Comparison of ENCODE assay signal across 22 cellular contexts in genomic region chr13:79282976-79283375, GRCh38.
DNase-seq lines count a peak whose midpoint lies in the region; ATAC-seq and TF ChIP-seq lines count a peak whose summit lies in the region.
"Had no signal": no experiment of that assay in that cellular context is flagged by ENCODE, and none has a peak within 500 bp of the region (broad histone marks: within the 10 kb centered on the region; RNA-seq: fewer than 3 reads in every experiment).

No MANE protein-coding gene starts in this region.

- H3K9me2 ChIP-seq in MM.1S (replicated peaks; ENCODE audit: insufficient read depth, low read length), result no peaks in the 10 kb centered on the region

- no peak overlapping the region for H2BK20ac ChIP-seq in IMR-90 (ENCODE audit: low read depth, low read length)

- no peak overlapping the region for H2BK120ac ChIP-seq in IMR-90 (ENCODE audit: low read depth, low read length)

- POLR2A ChIA-PET in IMR-90 (lab: Charles Lee; ENCODE audit: unreplicated experiment), result no interaction called here

- H3K27ac ChIP-seq in IMR-90 (ENCODE audit: insufficient read depth, low read length) (no peak overlapping the region), MM.1S (ENCODE audit: low read length) (no peak overlapping the region), esophagus squamous epithelium (no peak overlapping the region)
- H3K27ac ChIP-seq: BLaER1, left ventricle myocardium inferior, Peyer's patch, upper lobe of left lung had no signal

- H4K20me1 ChIP-seq in IMR-90 (ENCODE audit: insufficient read depth, low read length) (no peaks in the 10 kb centered on the region), MM.1S (ENCODE audit: insufficient read depth, low read length) (no peaks in the 10 kb centered on the region)
- H4K20me1 ChIP-seq: BLaER1 had no signal

- DNase-seq in IMR-90 (no peak), OCI-M1 (lab: John Stamatoyannopoulos, UW) (peak; percentile 57), epithelial cell of esophagus (ENCODE audit: low read depth) (peak; percentile 64), skeletal muscle cell (ENCODE audit: low read depth) (peak; percentile 45), HUDEP-2 (lab: John Stamatoyannopoulos, UW; ENCODE audit: unreplicated experiment in 76 of 76) (no peak), MM.1S (no peak), esophagus squamous epithelium (lab: John Stamatoyannopoulos, UW) (no peak), NCI-H1436 treated with DMSO at 0.1 percent for 48 hours (lab: John Stamatoyannopoulos, UW) (no peak)
- DNase-seq: activated effector memory CD4-positive, alpha-beta T cell treated with anti-CD3 and anti-CD28 coated beads, Interleukin-2, amount 50 U/mL, for 16 hours; cerebellar nuclear complex; effector memory CD8-positive, alpha-beta T cell; foreskin melanocyte; Karpas-422; left ventricle myocardium inferior; NCI-H2029 treated with DMSO at 0.1 percent for 48 hours; NCI-H524 treated with DMSO at 0.1 percent for 48 hours; Peyer's patch; posterior cingulate gyrus; stimulated activated naive CD4-positive, alpha-beta T cell treated with Interleukin-2 at 50 U/mL for 16 hours; upper lobe of left lung had no signal

- no peak overlapping the region for H2AFZ ChIP-seq in IMR-90 (replicated peaks; ENCODE audit: low read length, poor library complexity)
- H2AFZ ChIP-seq in MM.1S (ENCODE audit: low read length), result no peak overlapping the region

- no peaks in the 10 kb centered on the region for H3K79me1 ChIP-seq in IMR-90 (ENCODE audit: low read depth in 1 of 2, low read length in 2 of 2)

- H3K23ac ChIP-seq in IMR-90 (ENCODE audit: low read depth, low read length), result no peak overlapping the region

- H4K8ac ChIP-seq in IMR-90 (ENCODE audit: low read depth in 2 of 2, low read length in 2 of 2), result no peak overlapping the region

- no peak overlapping the region for H3K4me3 ChIP-seq in IMR-90 (ENCODE audit: insufficient read depth, low read depth, low read length)
- H3K4me3 ChIP-seq in epithelial cell of esophagus (ENCODE audit: low read length), result no peak overlapping the region
- no peak overlapping the region for H3K4me3 ChIP-seq in skeletal muscle cell (ENCODE audit: low read depth, low read length)
- H3K4me3 ChIP-seq in MM.1S (ENCODE audit: low read length), result no peak overlapping the region
- H3K4me3 ChIP-seq in esophagus squamous epithelium, result no peak overlapping the region
- H3K4me3 ChIP-seq: BLaER1, left ventricle myocardium inferior, Peyer's patch, upper lobe of left lung had no signal

- H2BK15ac ChIP-seq in IMR-90 (ENCODE audit: low read depth, low read length), result no peak overlapping the region

- TF ChIP-seq RAD21 in IMR-90 (IDR thresholded peaks at IDR 0.05; ENCODE audit: low read length), result no peak

- H2BK5ac ChIP-seq in IMR-90 (ENCODE audit: low read depth, low read length, poor library complexity, severe bottlenecking), result no peak overlapping the region

- no peak overlapping the region for H4K5ac ChIP-seq in IMR-90 (ENCODE audit: low read depth, low read length)

- H3K27me3 ChIP-seq in IMR-90 (ENCODE audit: control insufficient read depth, insufficient read depth, low read length) (peaks cover 4% of the 10 kb centered on the region; the same call in 1 of the 2 replicates), MM.1S (replicated peaks; ENCODE audit: insufficient read depth, low read length) (no peaks in the 10 kb centered on the region), esophagus squamous epithelium (no peaks in the 10 kb centered on the region)
- H3K27me3 ChIP-seq: BLaER1, Peyer's patch, upper lobe of left lung had no signal

- H3K18ac ChIP-seq in IMR-90 (ENCODE audit: low read depth, low read length), result no peak overlapping the region

- no peaks in the 10 kb centered on the region for H3K4me1 ChIP-seq in IMR-90 (ENCODE audit: control insufficient read depth, insufficient read depth, low read length)
- H3K4me1 ChIP-seq in MM.1S (ENCODE audit: low read length), result no peaks in the 10 kb centered on the region
- H3K4me1 ChIP-seq in esophagus squamous epithelium, result no peaks in the 10 kb centered on the region
- H3K4me1 ChIP-seq: BLaER1, left ventricle myocardium inferior, Peyer's patch, upper lobe of left lung had no signal

- no peak overlapping the region for H4K91ac ChIP-seq in IMR-90 (ENCODE audit: insufficient read depth, low read depth, low read length)

- H3K36me3 ChIP-seq in IMR-90 (ENCODE audit: control insufficient read depth, insufficient read depth, low read length) (no peaks in the 10 kb centered on the region), MM.1S (replicated peaks; ENCODE audit: insufficient read depth, low read length) (no peaks in the 10 kb centered on the region), esophagus squamous epithelium (no peaks in the 10 kb centered on the region)
- H3K36me3 ChIP-seq: BLaER1, left ventricle myocardium inferior, Peyer's patch, upper lobe of left lung had no signal

- intact Hi-C loops in IMR-90 (cut with micrococcal nuclease) (no loop called here), esophagus squamous epithelium (cut with DNase I) (no loop called here)

- no peaks in the 10 kb centered on the region for H3K79me2 ChIP-seq in MM.1S (ENCODE audit: low read length)

- TF ChIP-seq CTCF in IMR-90 (conservative IDR thresholded peaks at IDR 0.05; ENCODE audit: low read depth, low read length) (no peak), epithelial cell of esophagus (IDR thresholded peaks at IDR 0.05; ENCODE audit: insufficient read depth, low read depth, low read length, missing control alignments) (no peak), MM.1S (IDR thresholded peaks at IDR 0.05; ENCODE audit: low read length) (no peak), esophagus squamous epithelium (IDR thresholded peaks at IDR 0.05) (no peak)

- H3K56ac ChIP-seq in IMR-90 (ENCODE audit: extremely low read depth, insufficient read depth, low read length), result no peak overlapping the region

- CTCF ChIA-PET in IMR-90 (lab: Yijun Ruan, JAX), result no interaction called here

- no CpG with 5 or more reads among the region's 3 CpGs for WGBS in IMR-90 (ENCODE audit: extremely low coverage in 2 of 2, insufficient read length in 1 of 2), 2 experiments
- 24 to 38% methylated on average over 3 of the region's 3 CpGs for WGBS in esophagus squamous epithelium, 2 donors

- no peak overlapping the region for H3K14ac ChIP-seq in IMR-90 (replicated peaks; ENCODE audit: low read depth, low read length)

- no peaks in the 10 kb centered on the region for H3K9me1 ChIP-seq in IMR-90 (ENCODE audit: insufficient read depth, low read length)

- TF ChIP-seq POLR2A in IMR-90 (IDR thresholded peaks at IDR 0.05; ENCODE audit: low read depth, low read length) (no peak), esophagus squamous epithelium (IDR thresholded peaks at IDR 0.05) (no peak)

- H3K9me3 ChIP-seq in IMR-90 (ENCODE audit: control insufficient read depth, insufficient read depth, low read length) (no peaks in the 10 kb centered on the region), MM.1S (replicated peaks; ENCODE audit: insufficient read depth, low read length) (no peaks in the 10 kb centered on the region), esophagus squamous epithelium (no peaks in the 10 kb centered on the region)
- H3K9me3 ChIP-seq: BLaER1, left ventricle myocardium inferior, Peyer's patch, upper lobe of left lung had no signal

- H3K9ac ChIP-seq in IMR-90 (ENCODE audit: low read depth, low read length) (no peak overlapping the region), MM.1S (ENCODE audit: low read length) (no peak overlapping the region)
- H3K9ac ChIP-seq: BLaER1 had no signal

- BruUV-seq in IMR-90 (replicated peaks; lab: Mats Ljungman, UMichigan), result no TSS peak

- no peak overlapping the region for H2AK9ac ChIP-seq in IMR-90 (replicated peaks; ENCODE audit: low read depth, low read length, poor library complexity)

- in situ Hi-C loops in IMR-90 (cut with MboI; ENCODE audit: low sequenced_read_pairs), result no loop called here

- ATAC-seq in IMR-90 (ENCODE audit: low read depth), result no peak
- ATAC-seq: activated CD4-positive, CD25-positive, alpha-beta regulatory T cell treated with anti-CD3 and anti-CD28 coated beads, Interleukin-2, amount 50 U/mL, for 24 hours; effector memory CD8-positive, alpha-beta T cell had no signal

- dilution Hi-C loops in IMR-90 (cut with HindIII; ENCODE audit: low sequenced_read_pairs, unreplicated experiment), result no loop called here

- H3K4ac ChIP-seq in IMR-90 (ENCODE audit: low read depth, low read length), result no peak overlapping the region

- H2AK5ac ChIP-seq in IMR-90 (ENCODE audit: low read depth, low read length), result no peak overlapping the region

- H3F3A ChIP-seq in MM.1S (ENCODE audit: insufficient read depth, low read length), result no peaks in the 10 kb centered on the region

- H3K4me2 ChIP-seq in IMR-90 (ENCODE audit: low read depth, low read length) (no peak overlapping the region), MM.1S (ENCODE audit: low read depth, low read length) (no peak overlapping the region)
- H3K4me2 ChIP-seq: BLaER1 had no signal

TF ChIP-seq in IMR-90, 13 proteins besides CTCF, POLR2A, EP300 and RAD21:
- TF ChIP-seq CEBPB (IDR thresholded peaks at IDR 0.05; ENCODE audit: low read depth, low read length), result 0 out of 2 replicates have a peak, but pooled peaks have one; percentile 4
- no peak for TF ChIP-seq CHD1 (IDR thresholded peaks at IDR 0.05; ENCODE audit: low read depth, low read length)

Comparison
In these comparisons a context has a peak if more than half of its experiments do, and no peak if none do; other contexts are left out.
1. DNase-seq: peak in OCI-M1 (single experiment), epithelial cell of esophagus (single experiment) and skeletal muscle cell (single experiment); none in IMR-90 (single experiment), HUDEP-2 (0 of 76), MM.1S (single experiment), esophagus squamous epithelium (single experiment) and NCI-H1436 treated with DMSO at 0.1 percent for 48 hours (single experiment).